In the genomic region with DNA sequence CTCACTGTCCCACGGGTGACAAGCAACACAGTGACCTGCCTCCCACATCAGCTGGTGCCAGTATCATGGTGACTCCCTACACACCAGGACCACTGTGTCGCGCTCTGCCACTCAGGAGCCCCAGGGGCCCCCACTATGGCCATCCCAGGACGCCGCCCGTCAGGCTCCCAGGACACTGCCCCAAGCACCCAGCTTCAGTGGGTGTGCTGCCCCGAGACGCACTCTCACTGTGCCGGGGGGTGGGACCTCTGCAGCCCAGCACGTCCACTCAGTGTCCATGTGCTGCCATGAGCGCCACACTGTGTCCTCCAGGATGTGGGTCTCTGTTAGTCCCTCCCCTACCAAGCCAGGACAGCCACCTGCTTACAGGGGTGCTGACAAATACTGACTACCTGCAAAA, we compare ENCODE assay signal across 15 cellular contexts.
"Had no signal": no experiment of that assay in that cellular context is flagged by ENCODE, and none has a peak within 500 bp of the region (broad histone marks: within the 10 kb centered on the region; RNA-seq: fewer than 3 reads in every experiment).

No MANE protein-coding gene starts in this region.

- H3K9me3 ChIP-seq: prostate gland, right lobe of liver, SK-N-SH, transverse colon had no signal

- H3K36me3 ChIP-seq: prostate gland, right lobe of liver, transverse colon had no signal

- H3K27ac ChIP-seq: foreskin keratinocyte, prostate gland, right lobe of liver, transverse colon had no signal

- DNase-seq: activated B cell treated with CpG ODN at 0.5 μM for 24 hours; activated effector memory CD4-positive, alpha-beta T cell treated with Interleukin-2 at 50 U/mL for 16 hours; activated naive CD8-positive, alpha-beta T cell treated with anti-CD3 and anti-CD28 coated beads for 36 hours; anterior cingulate cortex; foreskin keratinocyte; natural killer cell; nucleus accumbens; SK-N-SH; transverse colon had no signal

- H3K9ac ChIP-seq: SK-N-SH had no signal

- H3K4me2 ChIP-seq: SK-N-SH had no signal

- H3K4me3 ChIP-seq: prostate gland, right lobe of liver, transverse colon had no signal

- ATAC-seq: foreskin keratinocyte; natural killer cell; right lobe of liver; stimulated activated memory B cell treated with anti-CD40 and anti-IgM and Interleukin-4, amounts not matched to agents 10 μg/mL and 1 μg/mL and 100 μg/mL, for 72 hours had no signal

- H3K27me3 ChIP-seq: foreskin keratinocyte, right lobe of liver, transverse colon had no signal

- FAIRE-seq: bronchial epithelial cell, colon, endothelial cell of umbilical vein had no signal
